In genomic region chr16:2905988-2906387, GRCh38 we compare ENCODE assay signal across 7 cellular contexts. TPM values are rescaled to one million over a fixed set of nuclear protein-coding genes. Genes with fewer than 3 reads are reported as not detected.
DNase-seq lines count a peak whose midpoint lies in the region; ATAC-seq and TF ChIP-seq lines count a peak whose summit lies in the region.

No MANE protein-coding gene starts in this region.

- H3K4me1 Mint-ChIP-seq in GM23338: peaks cover 17% of the 10 kb centered on the region

- no peaks in the 10 kb centered on the region for H3K27me3 ChIP-seq in GM23338 (ENCODE audit: insufficient read depth)
- H3K27me3 ChIP-seq in SK-N-SH (ENCODE audit: insufficient read depth): no peaks in the 10 kb centered on the region
- H3K27me3 ChIP-seq in esophagus (ENCODE audit: control insufficient read depth in 1 of 2, insufficient read depth in 2 of 2, low read length in 2 of 2): no peaks in the 10 kb centered on the region
- no peaks in the 10 kb centered on the region for H3K27me3 ChIP-seq in sigmoid colon

- no peaks in the 10 kb centered on the region for H4K20me1 ChIP-seq in GM23338 (replicated peaks; ENCODE audit: insufficient read depth)
- no peaks in the 10 kb centered on the region for H4K20me1 ChIP-seq in SK-N-SH (ENCODE audit: insufficient read depth)

- H3K27me3 Mint-ChIP-seq in GM23338 (ENCODE audit: insufficient read depth, low read depth, poor library complexity): peaks cover 17% of the 10 kb centered on the region

- H3K4me3 ChIP-seq in GM23338 (peak overlapping the region; percentile 38; the same call in 1 of the 2 replicates), SK-N-SH (ENCODE audit: low read depth in 2 of 2, low read length in 1 of 2) (no peak overlapping the region), esophagus (ENCODE audit: low read depth in 1 of 2, low read length in 2 of 2) (no peak overlapping the region), sigmoid colon (no peak overlapping the region)

- ATAC-seq in GM23338 (peak; percentile 78), GM18861 (IDR thresholded peaks at IDR 0.05; ENCODE audit: unreplicated experiment) (no peak), HG03039 (IDR thresholded peaks at IDR 0.05; ENCODE audit: unreplicated experiment) (no peak)

- H3K36me3 Mint-ChIP-seq in GM23338 (ENCODE audit: low read depth): no peaks in the 10 kb centered on the region

- TF ChIP-seq CTCF in GM23338 (conservative IDR thresholded peaks at IDR 0.05; ENCODE audit: low read depth in 2 of 2) (no peak), SK-N-SH (IDR thresholded peaks at IDR 0.05) (no peak), sigmoid colon (IDR thresholded peaks at IDR 0.05) (no peak)

- peak overlapping the region; percentile 91 for H3K27ac Mint-ChIP-seq in GM23338

- peaks cover 7% of the 10 kb centered on the region; the same call in 1 of the 2 replicates for H3F3A ChIP-seq in GM23338 (replicated peaks; ENCODE audit: low read depth)
- H3F3A ChIP-seq in SK-N-SH (replicated peaks; ENCODE audit: insufficient read depth): peaks cover 27% of the 10 kb centered on the region

- no peak for TF ChIP-seq RAD21 in SK-N-SH (IDR thresholded peaks at IDR 0.05; ENCODE audit: low read length)

- H3K9me2 ChIP-seq in GM23338 (ENCODE audit: insufficient read depth): no peaks in the 10 kb centered on the region
- H3K9me2 ChIP-seq in SK-N-SH: no peaks in the 10 kb centered on the region

- CTCF ChIA-PET in SK-N-SH (lab: Yijun Ruan, JAX): interaction anchor here (0.8 to 2.1 kb wide), 8 partner anchors 10 to 67 kb away, joined by 3 to 10 read pairs (median 5); no protein-coding TSS in a partner anchor

- POLR2A ChIA-PET in SK-N-SH (lab: Yijun Ruan, JAX): interaction anchor here (0.6 to 1.1 kb wide), 2 partner anchors 13 to 23 kb away, joined by 3 to 9 read pairs; partner anchors contain the start of gene FLYWCH2

- no peak overlapping the region for H3K9ac ChIP-seq in SK-N-SH

- H3K79me2 ChIP-seq in GM23338 (replicated peaks; ENCODE audit: insufficient read depth): no peaks in the 10 kb centered on the region
- 0 out of 2 replicates have a peak, but pooled peaks cover 3% of the 10 kb centered on the region for H3K79me2 ChIP-seq in SK-N-SH (ENCODE audit: insufficient read depth)

- peak overlapping the region; percentile 61 for H3K4me3 Mint-ChIP-seq in GM23338

- WGBS in SK-N-SH (ENCODE audit: low lambda C conversion rate): 20% methylated on average over 12 of the region's 12 CpGs
- 21 to 23% methylated on average over 12 of the region's 12 CpGs for WGBS in esophagus, 2 donors
- WGBS in sigmoid colon, 2 donors: 23 to 35% methylated on average over 12 of the region's 12 CpGs

- peaks cover 10% of the 10 kb centered on the region for H3K9me3 Mint-ChIP-seq in GM23338

- no peak for TF ChIP-seq POLR2A in sigmoid colon (IDR thresholded peaks at IDR 0.05)

- intact Hi-C loops in sigmoid colon (cut with DNase I): loop anchor here (2.0 kb wide), 1 partner anchor 23 kb away; the partner anchor contains the start of gene FLYWCH2

- H3K4me1 ChIP-seq in GM23338 (ENCODE audit: insufficient read depth) (peaks cover 1% of the 10 kb centered on the region), SK-N-SH (ENCODE audit: control insufficient read depth in 1 of 2, insufficient read depth in 2 of 2, low read depth in 1 of 2, low read length in 1 of 2) (peaks cover 6 to 8% of the 10 kb centered on the region in 2 experiments; a peak in 2 of 4 replicates), esophagus (ENCODE audit: control insufficient read depth in 2 of 2, insufficient read depth in 2 of 2, low read length in 1 of 2) (peaks cover 0 to 3% of the 10 kb centered on the region in 2 donors), sigmoid colon (peaks cover 0 to 21% (median 17%) of the 10 kb centered on the region in 4 donors)

- no peak for TF ChIP-seq EP300 in SK-N-SH (IDR thresholded peaks at IDR 0.05; ENCODE audit: borderline replicate concordance in 1 of 2, low read depth in 1 of 2, low read length in 1 of 2)
- no peak for TF ChIP-seq EP300 in sigmoid colon (IDR thresholded peaks at IDR 0.05)

- 0 out of 2 replicates have a peak overlapping the region, but pooled peaks have one; percentile 75 for H3K27ac ChIP-seq in GM23338 (ENCODE audit: low read depth)
- H3K27ac ChIP-seq in SK-N-SH (ENCODE audit: low read depth in 2 of 2, low read length in 1 of 2): peak overlapping the region in 1 of 2 experiments; percentile 41; a peak in 2 of 4 replicates
- peak overlapping the region; percentile 41 to 72 for H3K27ac ChIP-seq in esophagus (ENCODE audit: low read depth in 2 of 2, low read length in 1 of 2)
- peak overlapping the region; percentile 71 to 82 (median 72) for H3K27ac ChIP-seq in sigmoid colon

- H3K9me3 ChIP-seq in SK-N-SH (no peaks in the 10 kb centered on the region), esophagus (ENCODE audit: control insufficient read depth in 2 of 2, insufficient read depth in 1 of 2, low read depth in 1 of 2, low read length in 1 of 2) (no peaks in the 10 kb centered on the region), sigmoid colon (no peaks in the 10 kb centered on the region)

- H3K36me3 ChIP-seq in GM23338 (ENCODE audit: insufficient read depth): no peaks in the 10 kb centered on the region
- H3K36me3 ChIP-seq in SK-N-SH (replicated peaks in 1 of 2; ENCODE audit: control insufficient read depth in 1 of 2, insufficient read depth in 2 of 2, low read length in 1 of 2): no peaks in the 10 kb centered on the region
- H3K36me3 ChIP-seq in esophagus (ENCODE audit: control insufficient read depth in 2 of 2, insufficient read depth in 2 of 2, low read length in 1 of 2): no peaks in the 10 kb centered on the region
- H3K36me3 ChIP-seq in sigmoid colon: peaks cover 0 to 3% (median 0%) of the 10 kb centered on the region in 4 donors

- H3K4me2 ChIP-seq in GM23338: peak overlapping the region; percentile 66; the same call in 1 of the 2 replicates
- peak overlapping the region; percentile 52 for H3K4me2 ChIP-seq in SK-N-SH

- H2AFZ ChIP-seq in GM23338: no peak overlapping the region; the same call in 1 of the 2 replicates
- H2AFZ ChIP-seq in SK-N-SH (ENCODE audit: low read depth): peak overlapping the region; percentile 30; the same call in 1 of the 2 replicates

- no peak for DNase-seq in GM23338 (ENCODE audit: low spot score)
- no peak for DNase-seq in SK-N-SH
- DNase-seq in sigmoid colon: no peak
- DNase-seq in NCI-H2196 treated with DMSO at 0.1 percent for 48 hours (lab: John Stamatoyannopoulos, UW; ENCODE audit: unreplicated experiment): no peak

TF ChIP-seq in GM23338, 12 proteins besides CTCF, POLR2A, EP300 and RAD21:
- TF ChIP-seq EZH2phosphoT487 (IDR thresholded peaks at IDR 0.05; ENCODE audit: unreplicated experiment): no peak
- 0 out of 2 replicates have a peak, but pooled peaks have one; percentile 27 for TF ChIP-seq CREB1 (CRISPR knock-in tag; IDR thresholded peaks at IDR 0.05; ENCODE audit: low read depth)

TF ChIP-seq in SK-N-SH, 30 proteins besides CTCF, POLR2A, EP300 and RAD21 (continues in another document):
- TF ChIP-seq RFX5 (IDR thresholded peaks at IDR 0.05; ENCODE audit: low read length) (peak; percentile 82), RXRA (IDR thresholded peaks at IDR 0.05; ENCODE audit: borderline replicate concordance, low read depth) (no peak), USF1 (IDR thresholded peaks at IDR 0.05; ENCODE audit: borderline replicate concordance, low read depth) (no peak; the same call in 1 of the 2 replicates), SMC3 (IDR thresholded peaks at IDR 0.05; ENCODE audit: low read depth, low read length) (no peak), MXI1 (IDR thresholded peaks at IDR 0.05; ENCODE audit: low read depth, low read length) (peak; percentile 70; the same call in 1 of the 2 replicates), SIN3A (IDR thresholded peaks at IDR 0.05; ENCODE audit: borderline replicate concordance, low read depth, low read length) (no peak), TEAD4 (IDR thresholded peaks at IDR 0.05; ENCODE audit: borderline replicate concordance, insufficient read depth) (no peak)

RNA-seq across cellular contexts. Expression of gene FLYWCH1, which starts 5.7 kb away (rescaled TPM):
- 22.9 and 29.3 TPM in 2 replicates for total RNA-seq in GM23338 (2014; rRNA removed; shearing (Covaris generic))
- polyA plus RNA-seq in GM23338 (2016; fragmentation: Nextera tagmentation; extraction: Ambion mirVana) (6.0 and 7.5 TPM in 2 replicates), SK-N-SH (2012; rRNA removed) (22.4 and 30.1 TPM in 2 replicates), esophagus (10 to 100 TPM; 12.9 to 20.2 TPM), sigmoid colon (10 to 100 TPM in 1 of 3 donors, 1 to 10 TPM in 2; 6.9 to 19.5 (median 7.2) TPM)
- 7.3 and 14.1 TPM in 2 replicates for polyA plus RNA-seq in SK-N-SH (2012; cell fraction: cytosol; rRNA removed)
- 102 and 122 TPM in 2 replicates for polyA plus RNA-seq in SK-N-SH (2012; cell fraction: nucleus; rRNA removed)
- total RNA-seq in sigmoid colon: 10 to 100 TPM; 28.6 to 51.5 (median 33.2) TPM

RNA-seq across cellular contexts. Expression of gene FLYWCH2, which starts 23.0 kb away (rescaled TPM):
- 45.0 and 48.7 TPM in 2 replicates for total RNA-seq in GM23338 (2014; rRNA removed; shearing (Covaris generic))
- 30.9 and 38.6 TPM in 2 replicates for polyA plus RNA-seq in GM23338 (2016; fragmentation: Nextera tagmentation; extraction: Ambion mirVana)
- polyA plus RNA-seq in SK-N-SH (2012; rRNA removed): 56.4 and 64.8 TPM in 2 replicates
- polyA plus RNA-seq in SK-N-SH (2012; cell fraction: cytosol; rRNA removed): 26.4 and 44.3 TPM in 2 replicates
- 29.4 and 41.7 TPM in 2 replicates for polyA plus RNA-seq in SK-N-SH (2012; cell fraction: nucleus; rRNA removed)
- 10 to 100 TPM; 23.9 to 30.9 TPM for polyA plus RNA-seq in esophagus
- 10 to 100 TPM; 33.6 to 64.2 (median 55.8) TPM for total RNA-seq in sigmoid colon
- polyA plus RNA-seq in sigmoid colon: 10 to 100 TPM; 27.5 to 43.2 (median 30.7) TPM

RNA-seq across cellular contexts. Expression of gene PRSS22, which starts 48.0 kb away (rescaled TPM):
- total RNA-seq in GM23338 (2014; rRNA removed; shearing (Covaris generic)): 2.0 and 4.6 TPM in 2 replicates
- polyA plus RNA-seq in GM23338 (2016; fragmentation: Nextera tagmentation; extraction: Ambion mirVana): 1.3 and 2.1 TPM in 2 replicates
- not detected in 2 replicates for polyA plus RNA-seq in SK-N-SH (2012; rRNA removed)
- not detected in 2 replicates for polyA plus RNA-seq in SK-N-SH (2012; cell fraction: cytosol; rRNA removed)
- polyA plus RNA-seq in SK-N-SH (2012; cell fraction: nucleus; rRNA removed): 0.18 and 0.26 TPM in 2 replicates
- 100 to 1,000 TPM; 109 to 281 TPM for polyA plus RNA-seq in esophagus
- not detected for total RNA-seq in sigmoid colon
- polyA plus RNA-seq in sigmoid colon: 10 to 100 TPM in 1 of 3 donors, not detected in 2; 20.8 TPM

RNA-seq across cellular contexts. Expression of gene KREMEN2, which starts 58.1 kb away (rescaled TPM):
- total RNA-seq in GM23338 (2014; rRNA removed; shearing (Covaris generic)): 16.1 and 17.6 TPM in 2 replicates
- polyA plus RNA-seq in GM23338 (2016; fragmentation: Nextera tagmentation; extraction: Ambion mirVana): 4.7 and 4.9 TPM in 2 replicates
- 0.24 and 0.77 TPM in 2 replicates for polyA plus RNA-seq in SK-N-SH (2012; rRNA removed)
- 0.28 and 0.46 TPM in 2 replicates for polyA plus RNA-seq in SK-N-SH (2012; cell fraction: cytosol; rRNA removed)
- 1.7 and 2.9 TPM in 2 replicates for polyA plus RNA-seq in SK-N-SH (2012; cell fraction: nucleus; rRNA removed)
- polyA plus RNA-seq in esophagus: 1 to 10 TPM; 1.6 to 1.8 TPM
- total RNA-seq in sigmoid colon: not detected
- 1 to 10 TPM; 1.0 to 1.8 (median 1.6) TPM for polyA plus RNA-seq in sigmoid colon

Comparison
In these comparisons a context has a peak if more than half of its experiments do, and no peak if none do; other contexts are left out.
1. RNA of gene PRSS22, which starts 48.0 kb away (polyA plus RNA-seq): 109 to 281 TPM in esophagus; 1.3 to 2.1 TPM in GM23338, 20.8 TPM in sigmoid colon and 0.18 to 0.26 TPM in SK-N-SH; every median in the first group is over 4 times any median in the second.